Comparison of ENCODE assay signal across 27 cellular contexts in genomic region chr12:124429535-124429934, GRCh38.
DNase-seq lines count a peak whose midpoint lies in the region; ATAC-seq and TF ChIP-seq lines count a peak whose summit lies in the region.
"Had no signal": no experiment of that assay in that cellular context is flagged by ENCODE, and none has a peak within 500 bp of the region (broad histone marks: within the 10 kb centered on the region; RNA-seq: fewer than 3 reads in every experiment).

No MANE protein-coding gene starts in this region.

- H3K27ac ChIP-seq in hepatocyte = peak overlapping the region; percentile 72
- H3K27ac ChIP-seq in sigmoid colon = peak overlapping the region; percentile 79 to 98 (median 88)
- H3K27ac ChIP-seq in vagina = peak overlapping the region; percentile 80

- TF ChIP-seq POLR2A in sigmoid colon (IDR thresholded peaks at IDR 0.05) (no peak), vagina (IDR thresholded peaks at IDR 0.05) (no peak)

- TF ChIP-seq CTCF in hepatocyte (IDR thresholded peaks at IDR 0.05; ENCODE audit: poor library complexity) (no peak), sigmoid colon (IDR thresholded peaks at IDR 0.05) (no peak), vagina (IDR thresholded peaks at IDR 0.05) (no peak)

- no peaks in the 10 kb centered on the region for H3K9me3 ChIP-seq in hepatocyte (ENCODE audit: low read depth)
- no peaks in the 10 kb centered on the region for H3K9me3 ChIP-seq in sigmoid colon
- H3K9me3 ChIP-seq in vagina = no peaks in the 10 kb centered on the region
- H3K9me3 ChIP-seq: A549, body of pancreas, HAP-1, left lung, testis had no signal

- no peaks in the 10 kb centered on the region for H4K20me1 ChIP-seq in hepatocyte (ENCODE audit: insufficient read depth, poor library complexity, severe bottlenecking)

- no peaks in the 10 kb centered on the region for H3K36me3 ChIP-seq in hepatocyte (replicated peaks; ENCODE audit: insufficient read depth, low read depth)
- H3K36me3 ChIP-seq in sigmoid colon = peaks cover 0 to 31% (median 24%) of the 10 kb centered on the region in 4 donors
- H3K36me3 ChIP-seq in vagina = peaks cover 0 to 40% of the 10 kb centered on the region in 2 donors

- H3K27ac Mint-ChIP-seq in stimulated activated naive CD8-positive, alpha-beta T cell treated with anti-CD3 and anti-CD28 coated beads, Interleukin-15, amount 100 ng/mL, for 72 hours = no peak overlapping the region
- H3K27ac Mint-ChIP-seq: activated CD4-positive, alpha-beta memory T cell treated with anti-CD3 and anti-CD28 coated beads, Interleukin-2, amount 10 ng/mL, durations not matched to agents 7 days and 5 days; naive thymus-derived CD4-positive, alpha-beta T cell; progenitor cell of endocrine pancreas; stimulated activated naive B cell treated with anti-CD40 and anti-IgM and Interleukin-4, amounts not matched to agents 10 μg/mL and 1 μg/mL and 100 μg/mL, for 72 hours had no signal

- peaks cover 0 to 14% of the 10 kb centered on the region in 2 donors for H3K9me3 Mint-ChIP-seq in stimulated activated naive CD8-positive, alpha-beta T cell treated with anti-CD3 and anti-CD28 coated beads, Interleukin-15, amount 100 ng/mL, for 72 hours
- H3K9me3 Mint-ChIP-seq: dendritic cell treated with granulocyte-macrophage colony-stimulating factor and Interleukin-4, amounts not matched to agents 40 ng/mL and 50 ng/mL, for 4 days; stimulated activated naive B cell treated with anti-CD40 and anti-IgM and Interleukin-4, amounts not matched to agents 10 μg/mL and 1 μg/mL and 100 μg/mL, for 72 hours had no signal

- H3K79me2 ChIP-seq in hepatocyte = no peaks in the 10 kb centered on the region

- no peaks in the 10 kb centered on the region for H3K9me2 ChIP-seq in hepatocyte (replicated peaks; ENCODE audit: insufficient read depth)

- H3K4me3 Mint-ChIP-seq in stimulated activated naive CD8-positive, alpha-beta T cell treated with anti-CD3 and anti-CD28 coated beads, Interleukin-15, amount 100 ng/mL, for 72 hours = no peak overlapping the region
- H3K4me3 Mint-ChIP-seq: activated CD4-positive, alpha-beta memory T cell treated with anti-CD3 and anti-CD28 coated beads, Interleukin-2, amount 10 ng/mL, durations not matched to agents 7 days and 5 days; dendritic cell treated with granulocyte-macrophage colony-stimulating factor and Interleukin-4, amounts not matched to agents 40 ng/mL and 50 ng/mL, for 4 days; naive thymus-derived CD4-positive, alpha-beta T cell; stimulated activated naive B cell treated with anti-CD40 and anti-IgM and Interleukin-4, amounts not matched to agents 10 μg/mL and 1 μg/mL and 100 μg/mL, for 72 hours had no signal

- no peak overlapping the region for H2AFZ ChIP-seq in hepatocyte

- H3K27me3 ChIP-seq in hepatocyte (no peaks in the 10 kb centered on the region), sigmoid colon (no peaks in the 10 kb centered on the region), vagina (no peaks in the 10 kb centered on the region)
- H3K27me3 ChIP-seq: body of pancreas, left lung, testis had no signal

- peak; percentile 31 for ATAC-seq in stimulated activated naive CD8-positive, alpha-beta T cell treated with anti-CD3 and anti-CD28 coated beads, Interleukin-15, amount 100 ng/mL, for 72 hours
- no peak for ATAC-seq in stimulated activated naive CD8-positive, alpha-beta T cell treated with anti-CD3 and anti-CD28 coated beads, Interleukin-15, Interleukin-2, amounts not matched to agents 100 U/mL and 50 U/mL, for 24 hours
- no peak for ATAC-seq in HG03565 (IDR thresholded peaks at IDR 0.05; ENCODE audit: unreplicated experiment)
- ATAC-seq: A549; body of pancreas; naive thymus-derived CD4-positive, alpha-beta T cell; stimulated activated naive B cell treated with anti-CD40 and anti-IgM and Interleukin-4, amounts not matched to agents 10 μg/mL and 1 μg/mL and 100 μg/mL, for 72 hours had no signal

- no peak for TF ChIP-seq EP300 in sigmoid colon (IDR thresholded peaks at IDR 0.05)

- H3K4me3 ChIP-seq in hepatocyte = no peak overlapping the region
- no peak overlapping the region for H3K4me3 ChIP-seq in sigmoid colon
- H3K4me3 ChIP-seq in vagina = no peak overlapping the region
- H3K4me3 ChIP-seq: A549, body of pancreas, HAP-1, left lung, testis had no signal

- WGBS in hepatocyte (ENCODE audit: low lambda C conversion rate, missing lambda C conversion rate) = 92% methylated on average over 14 of the region's 15 CpGs
- WGBS in sigmoid colon, 2 donors = 94 to 96% methylated on average over 15 of the region's 15 CpGs

- intact Hi-C loops in sigmoid colon (cut with DNase I) = no loop called here
- intact Hi-C loops in vagina (cut with DNase I) = loop anchor here (10.0 kb wide), 1 partner anchor 65 kb away; no protein-coding TSS in a partner anchor

- peaks cover 9% of the 10 kb centered on the region for H3K4me1 ChIP-seq in hepatocyte (ENCODE audit: insufficient read depth)
- peaks cover 0 to 68% (median 60%) of the 10 kb centered on the region in 4 donors for H3K4me1 ChIP-seq in sigmoid colon
- peaks cover 42% of the 10 kb centered on the region for H3K4me1 ChIP-seq in vagina
- H3K4me1 ChIP-seq: HAP-1 had no signal

- H3K4me1 Mint-ChIP-seq in stimulated activated naive CD8-positive, alpha-beta T cell treated with anti-CD3 and anti-CD28 coated beads, Interleukin-15, amount 100 ng/mL, for 72 hours = no peaks in the 10 kb centered on the region

- DNase-seq in stimulated activated naive CD8-positive, alpha-beta T cell treated with anti-CD3 and anti-CD28 coated beads, Interleukin-15, amount 100 ng/mL, for 72 hours = no peak
- no peak for DNase-seq in stimulated activated naive CD8-positive, alpha-beta T cell treated with anti-CD3 and anti-CD28 coated beads, Interleukin-15, Interleukin-2, amounts not matched to agents 100 U/mL and 50 U/mL, for 24 hours
- DNase-seq in hepatocyte (ENCODE audit: low spot score) (no peak), sigmoid colon (no peak), vagina (ENCODE audit: extremely low spot score in 2 of 2) (no peak), LoVo (ENCODE audit: low spot score) (no peak)
- no peak for DNase-seq in activated CD4-positive, CD25-positive, alpha-beta regulatory T cell (lab: John Stamatoyannopoulos, UW)
- DNase-seq: activated CD4-positive, alpha-beta memory T cell treated with anti-CD3 and anti-CD28 coated beads, Interleukin-2, amount 10 ng/mL, durations not matched to agents 7 days and 5 days; activated CD4-positive, alpha-beta T cell treated with anti-CD3 and anti-CD28 coated beads for 1 hour; activated CD8-positive, alpha-beta memory T cell treated with anti-CD3 and anti-CD28 coated beads, Interleukin-2, amount 50 U/mL, for 4 hours; activated naive CD4-positive, alpha-beta T cell; body of pancreas; left lung; MV-4-11; naive thymus-derived CD4-positive, alpha-beta T cell; NCI-H1436 treated with DMSO at 0.1 percent for 48 hours; NCI-H226; NCI-H526 treated with DMSO at 0.1 percent for 48 hours; NK-92 treated with Interleukin-12 subunit alpha and Interleukin-12 subunit beta, amount 100 ng/mL, for 24 hours; nucleus accumbens; stimulated activated naive B cell treated with anti-CD40 and anti-IgM and Interleukin-4, amounts not matched to agents 10 μg/mL and 1 μg/mL and 100 μg/mL, for 72 hours; testis had no signal

- no peak overlapping the region for H3K4me2 ChIP-seq in hepatocyte
- H3K4me2 ChIP-seq: A549 had no signal

- H3K27me3 Mint-ChIP-seq in stimulated activated naive CD8-positive, alpha-beta T cell treated with anti-CD3 and anti-CD28 coated beads, Interleukin-15, amount 100 ng/mL, for 72 hours = no peaks in the 10 kb centered on the region
- H3K27me3 Mint-ChIP-seq: activated CD4-positive, alpha-beta memory T cell treated with anti-CD3 and anti-CD28 coated beads, Interleukin-2, amount 10 ng/mL, durations not matched to agents 7 days and 5 days; dendritic cell treated with granulocyte-macrophage colony-stimulating factor and Interleukin-4, amounts not matched to agents 40 ng/mL and 50 ng/mL, for 4 days; naive thymus-derived CD4-positive, alpha-beta T cell; progenitor cell of endocrine pancreas; stimulated activated naive B cell treated with anti-CD40 and anti-IgM and Interleukin-4, amounts not matched to agents 10 μg/mL and 1 μg/mL and 100 μg/mL, for 72 hours had no signal
